In the genomic region with DNA sequence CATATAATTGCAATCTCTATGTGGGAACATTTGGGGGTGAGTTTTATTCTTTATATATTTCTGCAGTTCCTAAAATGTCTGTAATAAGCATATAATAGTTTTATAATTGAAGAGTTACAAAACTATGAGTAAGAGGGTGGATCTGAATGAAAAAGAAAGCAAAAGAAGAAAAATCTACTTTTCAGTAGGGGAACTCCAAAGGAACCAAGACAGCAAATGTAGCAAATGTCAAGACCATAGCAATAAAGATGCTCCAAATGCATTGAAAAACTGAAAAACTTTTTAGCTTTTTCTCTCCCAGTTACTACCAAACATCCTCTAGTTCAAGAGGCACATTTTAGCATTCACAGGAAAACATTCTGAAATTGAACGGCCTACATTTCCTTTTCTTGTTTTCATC, we compare ENCODE assay signal across 24 cellular contexts.
"Had no signal": no experiment of that assay in that cellular context is flagged by ENCODE, and none has a peak within 500 bp of the region (broad histone marks: within the 10 kb centered on the region; RNA-seq: fewer than 3 reads in every experiment).

No MANE protein-coding gene starts in this region.

- H3K27me3 Mint-ChIP-seq: activated CD4-positive, alpha-beta T cell treated with anti-CD3 and anti-CD28 coated beads, Interleukin-2, amount 10 ng/mL, durations not matched to agents 24 days and 14 days; stimulated activated naive B cell treated with anti-CD40 and anti-IgM and Interleukin-4, amounts not matched to agents 10 μg/mL and 1 μg/mL and 100 μg/mL, for 72 hours had no signal

- H3K4me3 ChIP-seq: gastrocnemius medialis, heart left ventricle, lower lobe of right lung, neural progenitor cell, pancreas, sigmoid colon, tibial nerve, vagina had no signal

- H3K9me3 ChIP-seq: gastrocnemius medialis, lower lobe of right lung, pancreas, sigmoid colon, tibial nerve, vagina had no signal

- H3K36me3 Mint-ChIP-seq: activated naive CD8-positive, alpha-beta T cell treated with anti-CD3 and anti-CD28 coated beads, Interleukin-2, amount 10 ng/mL, durations not matched to agents 7 days and 5 days; neural progenitor cell; stimulated activated naive B cell treated with anti-CD40 and anti-IgM and Interleukin-4, amounts not matched to agents 10 μg/mL and 1 μg/mL and 100 μg/mL, for 72 hours had no signal

- H3K4me3 Mint-ChIP-seq: activated CD4-positive, alpha-beta T cell treated with anti-CD3 and anti-CD28 coated beads, Interleukin-2, amount 10 ng/mL, durations not matched to agents 24 days and 14 days; activated CD8-positive, alpha-beta T cell treated with anti-CD3 and anti-CD28 coated beads, Interleukin-2, amount 10 ng/mL, durations not matched to agents 7 days and 5 days; activated naive CD8-positive, alpha-beta T cell treated with anti-CD3 and anti-CD28 coated beads, Interleukin-2, amount 10 ng/mL, durations not matched to agents 7 days and 5 days; activated T-cell treated with anti-CD3 and anti-CD28 coated beads, Interleukin-2, amount 50 U/mL, for 72 hours; central memory CD8-positive, alpha-beta T cell; neural progenitor cell; stimulated activated naive B cell treated with anti-CD40 and anti-IgM and Interleukin-4, amounts not matched to agents 10 μg/mL and 1 μg/mL and 100 μg/mL, for 72 hours; T-helper 2 cell treated with Interferon-gamma antibody and Interleukin-4, amounts not matched to agents 5 μg/mL and 100 μg/mL, for 36 hours had no signal

- H3K36me3 ChIP-seq: brain microvascular endothelial cell, gastrocnemius medialis, heart left ventricle, lower lobe of right lung, neural progenitor cell, pancreas, sigmoid colon, tibial nerve, vagina had no signal

- H3K27me3 ChIP-seq: brain microvascular endothelial cell, gastrocnemius medialis, heart left ventricle, neural progenitor cell, pancreas, sigmoid colon, tibial nerve, vagina had no signal

- DNase-seq: activated CD4-positive, CD25-positive, alpha-beta regulatory T cell; activated CD8-positive, alpha-beta memory T cell treated with anti-CD3 and anti-CD28 coated beads, Interleukin-2, amount 50 U/mL, for 4 hours; activated CD8-positive, alpha-beta T cell treated with anti-CD3 and anti-CD28 coated beads, Interleukin-2, amount 10 ng/mL, durations not matched to agents 7 days and 5 days; activated gamma-delta T cell treated with Interleukin-2 at 50 U/mL for 16 hours; activated naive CD8-positive, alpha-beta T cell treated with anti-CD3 and anti-CD28 coated beads, Interleukin-2, amount 10 ng/mL, durations not matched to agents 7 days and 5 days; activated T-cell treated with anti-CD3 and anti-CD28 coated beads, Interleukin-2, amount 50 U/mL, for 72 hours; anterior cingulate cortex; brain microvascular endothelial cell; cortex of kidney; effector CD8-positive, alpha-beta T cell; gastrocnemius medialis; heart left ventricle; left colon; lower lobe of right lung; pancreas; sigmoid colon; stimulated activated CD4-positive, alpha-beta T cell treated with anti-CD3 and anti-CD28 coated beads, Interleukin-2, amount 100 ng/mL, for 48 hours; stimulated activated naive B cell treated with anti-CD40 and anti-IgM and Interleukin-4, amounts not matched to agents 10 μg/mL and 1 μg/mL and 100 μg/mL, for 72 hours had no signal

- H3K27ac Mint-ChIP-seq: activated CD4-positive, alpha-beta T cell treated with anti-CD3 and anti-CD28 coated beads, Interleukin-2, amount 10 ng/mL, durations not matched to agents 24 days and 14 days; activated CD8-positive, alpha-beta T cell treated with anti-CD3 and anti-CD28 coated beads, Interleukin-2, amount 10 ng/mL, durations not matched to agents 7 days and 5 days; activated naive CD8-positive, alpha-beta T cell treated with anti-CD3 and anti-CD28 coated beads, Interleukin-2, amount 10 ng/mL, durations not matched to agents 7 days and 5 days; activated T-cell treated with anti-CD3 and anti-CD28 coated beads, Interleukin-2, amount 50 U/mL, for 72 hours; neural progenitor cell; stimulated activated naive B cell treated with anti-CD40 and anti-IgM and Interleukin-4, amounts not matched to agents 10 μg/mL and 1 μg/mL and 100 μg/mL, for 72 hours; T-helper 2 cell treated with Interferon-gamma antibody and Interleukin-4, amounts not matched to agents 5 μg/mL and 100 μg/mL, for 36 hours had no signal

- H3K4me2 ChIP-seq: neural progenitor cell had no signal

- H3K9ac ChIP-seq: neural progenitor cell had no signal

- FAIRE-seq: pancreas had no signal

- H3K4me1 Mint-ChIP-seq: central memory CD8-positive, alpha-beta T cell had no signal

- H3K4me1 ChIP-seq: gastrocnemius medialis, heart left ventricle, lower lobe of right lung, neural progenitor cell, pancreas, vagina had no signal

- H3K27ac ChIP-seq: brain microvascular endothelial cell, gastrocnemius medialis, lower lobe of right lung, neural progenitor cell, pancreas, sigmoid colon, tibial nerve, vagina had no signal

- H3K9me3 Mint-ChIP-seq: activated CD4-positive, alpha-beta T cell treated with anti-CD3 and anti-CD28 coated beads, Interleukin-2, amount 10 ng/mL, durations not matched to agents 24 days and 14 days; activated T-cell treated with anti-CD3 and anti-CD28 coated beads, Interleukin-2, amount 50 U/mL, for 72 hours; central memory CD8-positive, alpha-beta T cell; T-helper 2 cell treated with Interferon-gamma antibody and Interleukin-4, amounts not matched to agents 5 μg/mL and 100 μg/mL, for 36 hours had no signal

- ATAC-seq: activated CD8-positive, alpha-beta T cell treated with anti-CD3 and anti-CD28 coated beads, Interleukin-2, amount 10 ng/mL, durations not matched to agents 7 days and 5 days; activated T-cell treated with anti-CD3 and anti-CD28 coated beads, Interleukin-2, amount 50 U/mL, for 72 hours; gastrocnemius medialis; heart left ventricle; left colon; lower lobe of right lung; pancreas had no signal
